Comparison of ENCODE assay signal across 17 cellular contexts in the genomic region with DNA sequence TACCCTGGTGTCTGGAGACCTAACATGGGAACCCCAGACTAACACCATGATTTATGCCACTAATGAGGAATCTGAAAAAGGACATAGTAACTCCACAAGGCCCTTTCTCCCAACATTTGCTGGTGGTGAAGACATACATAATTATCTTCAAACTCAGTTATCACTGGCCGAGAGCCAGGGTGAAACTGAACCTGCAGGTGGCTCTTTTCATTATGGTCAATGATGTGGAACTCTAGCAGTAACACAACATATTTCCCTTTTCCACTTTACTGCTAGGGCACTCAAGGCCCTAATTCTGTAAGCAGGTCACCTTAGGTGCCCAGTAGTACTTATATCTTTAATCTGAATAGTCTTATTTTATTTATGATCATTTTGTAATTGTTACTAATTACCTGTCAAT.
DNase-seq lines count a peak whose midpoint lies in the region; ATAC-seq lines count a peak whose summit lies in the region.
"Had no signal": no experiment of that assay in that cellular context is flagged by ENCODE, and none has a peak within 500 bp of the region (broad histone marks: within the 10 kb centered on the region; RNA-seq: fewer than 3 reads in every experiment).

No MANE protein-coding gene starts in this region.

- WGBS in aorta, 2 donors, result 60 to 66% methylated on average over 1 of the region's 1 CpG

- no peaks in the 10 kb centered on the region for H3K9me3 ChIP-seq in aorta (ENCODE audit: control insufficient read depth, low read length)
- H3K9me3 ChIP-seq: esophagus muscularis mucosa, prostate gland had no signal

- intact Hi-C loops in aorta (cut with DNase I), result no loop called here

- no peak overlapping the region for H3K4me3 ChIP-seq in aorta (ENCODE audit: low read length in 2 of 2)
- H3K4me3 ChIP-seq: esophagus muscularis mucosa, prostate gland, SK-N-MC had no signal

- DNase-seq in COR-L47 (lab: John Stamatoyannopoulos, UW) (peak; percentile 44), NCI-H510A (lab: John Stamatoyannopoulos, UW) (peak; percentile 58), activated gamma-delta T cell (lab: John Stamatoyannopoulos, UW) (no peak), aorta (no peak), LoVo (ENCODE audit: low spot score) (no peak)
- no peak for DNase-seq in activated effector memory CD4-positive, alpha-beta T cell treated with Interleukin-2 at 50 U/mL for 16 hours
- DNase-seq: activated CD8-positive, alpha-beta memory T cell treated with anti-CD3 and anti-CD28 coated beads, Interleukin-2, amount 10 ng/mL, durations not matched to agents 7 days and 5 days; EL; KBM-7; mesendoderm; NCI-H526 treated with DMSO at 0.1 percent for 48 hours had no signal

- no peak overlapping the region for H3K27ac ChIP-seq in aorta (ENCODE audit: low read depth in 1 of 2, low read length in 2 of 2)
- H3K27ac ChIP-seq: esophagus muscularis mucosa, prostate gland, SK-N-MC, VCaP had no signal

- H3K36me3 ChIP-seq in aorta (ENCODE audit: control insufficient read depth in 1 of 2, insufficient read depth in 2 of 2, low read length in 1 of 2), result no peaks in the 10 kb centered on the region
- H3K36me3 ChIP-seq: esophagus muscularis mucosa, prostate gland had no signal

- ATAC-seq in GM18909 (IDR thresholded peaks at IDR 0.05; ENCODE audit: poor library complexity, unreplicated experiment) (peak; percentile 66), HG03159 (IDR thresholded peaks at IDR 0.05; ENCODE audit: unreplicated experiment) (peak; percentile 67), aorta (ENCODE audit: low FRiP score) (no peak)
- ATAC-seq: activated CD8-positive, alpha-beta memory T cell treated with anti-CD3 and anti-CD28 coated beads, Interleukin-2, amount 10 ng/mL, durations not matched to agents 7 days and 5 days had no signal

- H3K27me3 ChIP-seq in aorta (ENCODE audit: control insufficient read depth in 1 of 2, insufficient read depth in 2 of 2, low read length in 1 of 2), result no peaks in the 10 kb centered on the region
- H3K27me3 ChIP-seq: esophagus muscularis mucosa had no signal

- no peaks in the 10 kb centered on the region for H3K4me1 ChIP-seq in aorta (ENCODE audit: control insufficient read depth in 1 of 2, insufficient read depth in 2 of 2, low read length in 2 of 2)
- H3K4me1 ChIP-seq: esophagus muscularis mucosa, prostate gland had no signal

Comparison
In these comparisons a context has a peak if more than half of its experiments do, and no peak if none do; other contexts are left out.
1. DNase-seq: peak in COR-L47 (single experiment) and NCI-H510A (single experiment); none in activated gamma-delta T cell (single experiment), aorta (0 of 2), LoVo (single experiment) and activated effector memory CD4-positive, alpha-beta T cell treated with Interleukin-2 at 50 U/mL for 16 hours (single experiment).